ENCODE assay signal across 15 cellular contexts in genomic region chr3:73449774-73450173, GRCh38.
A peak's percentile ranks its signal among the peaks of the same experiment; 100 is the strongest.
DNase-seq lines count a peak whose midpoint lies in the region; ATAC-seq, FAIRE-seq and TF ChIP-seq lines count a peak whose summit lies in the region.
"Had no signal": no experiment of that assay in that cellular context is flagged by ENCODE, and none has a peak within 500 bp of the region (broad histone marks: within the 10 kb centered on the region; RNA-seq: fewer than 3 reads in every experiment).

No MANE protein-coding gene starts in this region.

- intact Hi-C loops in HepG2 (cut with micrococcal nuclease; ENCODE audit: unreplicated experiment): no loop called here
- intact Hi-C loops in pancreas (cut with DNase I): no loop called here

- H3K36me3 Mint-ChIP-seq in naive thymus-derived CD8-positive, alpha-beta T cell: no peaks in the 10 kb centered on the region
- H3K36me3 Mint-ChIP-seq: activated naive CD8-positive, alpha-beta T cell had no signal

- BruUV-seq in HepG2 (replicated peaks; lab: Mats Ljungman, UMichigan): no TSS peak

- WGBS in HepG2 (ENCODE audit: low lambda C conversion rate): 31% methylated on average over 4 of the region's 4 CpGs
- WGBS in pancreas, 2 donors: 69 to 72% methylated on average over 4 of the region's 4 CpGs

- H3K4me1 ChIP-seq in KMS-11 (ENCODE audit: low read depth, poor library complexity, severe bottlenecking): peaks cover 27% of the 10 kb centered on the region
- no peaks in the 10 kb centered on the region for H3K4me1 ChIP-seq in HepG2 (ENCODE audit: insufficient read depth, low read length)
- H3K4me1 ChIP-seq in pancreas: peaks cover 0 to 14% (median 0%) of the 10 kb centered on the region in 3 donors
- H3K4me1 ChIP-seq: parathyroid adenoma had no signal

- H3K4me3 Mint-ChIP-seq in naive thymus-derived CD8-positive, alpha-beta T cell: no peak overlapping the region
- H3K4me3 Mint-ChIP-seq: activated naive CD8-positive, alpha-beta T cell; T-helper 2 cell treated with Interferon-gamma antibody and Interleukin-4, amounts not matched to agents 5 μg/mL and 100 μg/mL, for 36 hours had no signal

- H3K27me3 ChIP-seq in KMS-11 (ENCODE audit: insufficient read depth, low read depth) (no peaks in the 10 kb centered on the region), HepG2 (ENCODE audit: control insufficient read depth in 1 of 2, insufficient read depth in 2 of 2, low read length in 2 of 2) (no peaks in the 10 kb centered on the region), pancreas (no peaks in the 10 kb centered on the region)

- in situ Hi-C loops in HepG2 (cut with HindIII; ENCODE audit: extremely low pct_ligation_motif_present, low pct_unique_long_range_greater_than_20kb): no loop called here

- H3K9ac ChIP-seq in KMS-11 (peak overlapping the region; percentile 61; the same call in 1 of the 2 replicates), HepG2 (ENCODE audit: insufficient read depth, low read depth, low read length) (no peak overlapping the region)
- H3K9ac ChIP-seq: parathyroid adenoma had no signal

- H3K27me3 Mint-ChIP-seq in naive thymus-derived CD8-positive, alpha-beta T cell: peaks cover 0 to 12% (median 0%) of the 10 kb centered on the region in 5 donors

- H4K20me1 ChIP-seq in KMS-11 (ENCODE audit: insufficient read depth) (no peaks in the 10 kb centered on the region), HepG2 (ENCODE audit: insufficient read depth, low read length) (no peaks in the 10 kb centered on the region)

- H3K4me1 Mint-ChIP-seq in naive thymus-derived CD8-positive, alpha-beta T cell: no peaks in the 10 kb centered on the region

- H3K79me2 ChIP-seq in KMS-11 (ENCODE audit: insufficient read depth, low read depth) (no peaks in the 10 kb centered on the region), HepG2 (ENCODE audit: insufficient read depth, low read length) (no peaks in the 10 kb centered on the region)
- H3K79me2 ChIP-seq: parathyroid adenoma had no signal

- H3K9me3 Mint-ChIP-seq in naive thymus-derived CD8-positive, alpha-beta T cell: no peaks in the 10 kb centered on the region
- H3K9me3 Mint-ChIP-seq: T-helper 2 cell treated with Interferon-gamma antibody and Interleukin-4, amounts not matched to agents 5 μg/mL and 100 μg/mL, for 36 hours had no signal

- no peaks in the 10 kb centered on the region for H3K36me3 ChIP-seq in KMS-11 (ENCODE audit: insufficient read depth)
- no peaks in the 10 kb centered on the region for H3K36me3 ChIP-seq in HepG2 (replicated peaks in 1 of 2; ENCODE audit: control insufficient read depth in 1 of 2, insufficient read depth in 2 of 2, low read length in 2 of 2)
- no peaks in the 10 kb centered on the region for H3K36me3 ChIP-seq in pancreas

- H3K27ac Mint-ChIP-seq in naive thymus-derived CD8-positive, alpha-beta T cell: no peak overlapping the region
- H3K27ac Mint-ChIP-seq: activated naive CD8-positive, alpha-beta T cell; T-helper 2 cell treated with Interferon-gamma antibody and Interleukin-4, amounts not matched to agents 5 μg/mL and 100 μg/mL, for 36 hours had no signal

- no peak for TF ChIP-seq POLR2A in HepG2 (IDR thresholded peaks at IDR 0.05; ENCODE audit: insufficient read depth in 1 of 2, low read depth in 2 of 2, low read length in 2 of 2)

- no peak for TF ChIP-seq RAD21 in HepG2 (CRISPR knock-in tag; IDR thresholded peaks at IDR 0.05)

- no peak for FAIRE-seq in HepG2 (lab: Jason Lieb, UNC)
- FAIRE-seq in pancreas (lab: Jason Lieb, UNC): no peak
- FAIRE-seq: colon, GM12892 had no signal

- POLR2A ChIA-PET in naive thymus-derived CD8-positive, alpha-beta T cell (lab: Charles Lee): no interaction called here
- POLR2A ChIA-PET in HepG2 (lab: Yijun Ruan, JAX): no interaction called here

- H3K4me3 ChIP-seq in KMS-11 (IDR thresholded peaks at IDR 0.05; ENCODE audit: insufficient read depth, low read depth, low read length) (peak overlapping the region; percentile 34), HepG2 (replicated peaks in 1 of 3; ENCODE audit: insufficient read depth in 1 of 3, low read depth in 2 of 3, low read length in 3 of 3) (no peak overlapping the region), pancreas (no peak overlapping the region)

- TF ChIP-seq EP300 in HepG2 (IDR thresholded peaks at IDR 0.05; ENCODE audit: low read depth in 2 of 2, low read length in 2 of 2) (no peak), HepG2 (CRISPR knock-in tag; IDR thresholded peaks at IDR 0.05; ENCODE audit: borderline replicate concordance) (no peak)

- peak overlapping the region; percentile 92 for H3K27ac ChIP-seq in KMS-11
- H3K27ac ChIP-seq in HepG2 (ENCODE audit: extremely low read length, insufficient read depth, low read length): no peak overlapping the region
- no peak overlapping the region for H3K27ac ChIP-seq in pancreas
- H3K27ac ChIP-seq: parathyroid adenoma had no signal

- H2AFZ ChIP-seq in KMS-11 (ENCODE audit: low read depth): no peak overlapping the region
- no peak overlapping the region for H2AFZ ChIP-seq in HepG2 (ENCODE audit: low read length)
- H2AFZ ChIP-seq: parathyroid adenoma had no signal

- DNase-seq in naive thymus-derived CD8-positive, alpha-beta T cell: no peak
- no peak for DNase-seq in HepG2 (ENCODE audit: low spot score)
- DNase-seq in pancreas: no peak
- no peak for DNase-seq in NCI-H1048 (lab: John Stamatoyannopoulos, UW)

- TF ChIP-seq CTCF in KMS-11 (conservative IDR thresholded peaks at IDR 0.05; ENCODE audit: low read depth, low read length): no peak
- TF ChIP-seq CTCF in HepG2 (CRISPR knock-in tag; IDR thresholded peaks at IDR 0.05): no peak
- TF ChIP-seq CTCF in pancreas (IDR thresholded peaks at IDR 0.05): no peak

- ATAC-seq in GM18502 (IDR thresholded peaks at IDR 0.05; ENCODE audit: poor library complexity, unreplicated experiment) (peak; percentile 44), GM19463 (IDR thresholded peaks at IDR 0.05; ENCODE audit: unreplicated experiment) (peak; percentile 41), HG02884 (IDR thresholded peaks at IDR 0.05; ENCODE audit: unreplicated experiment) (peak; percentile 53), HepG2 (no peak), pancreas (no peak)
- no peak for ATAC-seq in naive thymus-derived CD8-positive, alpha-beta T cell
- ATAC-seq: esophagus mucosa, Panc1 had no signal

- no peaks in the 10 kb centered on the region for H3K9me3 ChIP-seq in HepG2 (ENCODE audit: low read length)
- no peaks in the 10 kb centered on the region for H3K9me3 ChIP-seq in pancreas

- peak overlapping the region; percentile 67; the same call in 1 of the 2 replicates for H3K4me2 ChIP-seq in KMS-11
- no peak overlapping the region for H3K4me2 ChIP-seq in HepG2 (ENCODE audit: low read depth, low read length)

- CTCF ChIA-PET in HepG2 (lab: Yijun Ruan, JAX; ENCODE audit: low intra/inter-chr PET ratio, low total read pairs): no interaction called here

TF ChIP-seq in HepG2, 621 proteins besides CTCF, POLR2A, EP300 and RAD21 (continues in another document):
- no peak for TF ChIP-seq MIXL1 (CRISPR knock-in tag; IDR thresholded peaks at IDR 0.05)
- TF ChIP-seq ZNF367 (CRISPR knock-in tag; IDR thresholded peaks at IDR 0.05; ENCODE audit: borderline replicate concordance): no peak
- TF ChIP-seq ZGPAT (CRISPR knock-in tag; IDR thresholded peaks at IDR 0.05): no peak
- no peak for TF ChIP-seq ZNF709 (CRISPR knock-in tag; IDR thresholded peaks at IDR 0.05)

Comparison
In these comparisons a context has a peak if more than half of its experiments do, and no peak if none do; other contexts are left out.
1. ATAC-seq: peak in GM18502 (single experiment), GM19463 (single experiment) and HG02884 (single experiment); none in naive thymus-derived CD8-positive, alpha-beta T cell (0 of 2), HepG2 (single experiment) and pancreas (0 of 4).